ENCODE assay signal across 17 cellular contexts in the genomic region with DNA sequence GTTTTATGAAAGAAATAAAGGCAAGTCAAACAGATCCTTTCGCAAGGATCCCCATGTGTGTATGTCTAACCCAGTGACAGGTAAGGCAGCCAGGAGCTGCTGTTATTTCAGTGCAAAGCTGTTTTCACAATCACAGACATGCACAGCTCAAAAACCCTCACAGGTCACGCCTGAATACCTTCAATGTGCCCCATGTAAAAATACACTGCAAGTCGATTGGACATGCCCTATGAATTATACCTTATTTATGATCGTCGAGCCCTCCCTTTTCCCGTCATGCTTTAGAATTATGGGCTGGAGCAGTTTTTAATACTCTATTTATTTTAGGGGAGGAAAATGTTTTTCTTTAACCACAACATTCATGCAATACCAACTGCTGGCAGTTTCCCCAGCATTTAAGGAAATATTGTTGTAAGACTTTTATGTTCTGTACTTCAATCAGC.
DNase-seq lines count a peak whose midpoint lies in the region; ATAC-seq and FAIRE-seq lines count a peak whose summit lies in the region.
"Had no signal": no experiment of that assay in that cellular context is flagged by ENCODE, and none has a peak within 500 bp of the region (broad histone marks: within the 10 kb centered on the region; RNA-seq: fewer than 3 reads in every experiment).

No MANE protein-coding gene starts in this region.

- ATAC-seq in HG03045 (IDR thresholded peaks at IDR 0.05; ENCODE audit: unreplicated experiment) (no peak), GM21717 (IDR thresholded peaks at IDR 0.05; ENCODE audit: unreplicated experiment) (no peak)
- ATAC-seq: T-cell had no signal

- no peak overlapping the region for H3K27ac Mint-ChIP-seq in activated T-cell treated with anti-CD3 and anti-CD28 coated beads, Interleukin-2, amount 50 U/mL, for 24 hours
- H3K27ac Mint-ChIP-seq: T-cell had no signal

- no peaks in the 10 kb centered on the region for H3K9me3 ChIP-seq in mucosa of stomach (ENCODE audit: control insufficient read depth, low read length)

- DNase-seq in DMS153 (lab: John Stamatoyannopoulos, UW) = peak; percentile 58
- DNase-seq in NCI-H526 (lab: John Stamatoyannopoulos, UW) = peak; percentile 11 to 31
- no peak for DNase-seq in HuH-7 (ENCODE audit: low spot score)
- DNase-seq in activated T-cell treated with anti-CD3 and anti-CD28 coated beads, Interleukin-2, amount 50 U/mL, for 24 hours = no peak
- DNase-seq: activated CD4-positive, CD25-positive, alpha-beta regulatory T cell treated with anti-CD3 and anti-CD28 coated beads, Interleukin-2, amount 50 U/mL, for 72 hours; activated T-cell treated with anti-CD3 and anti-CD28 coated beads for 4 hours; GM23248; NCI-H524 treated with DMSO at 0.1 percent for 48 hours; nucleus accumbens; RPMI8226; spleen; T-cell had no signal

- H3K4me1 ChIP-seq in mucosa of stomach (ENCODE audit: control insufficient read depth, insufficient read depth, low read length) = peaks cover 39% of the 10 kb centered on the region
- H3K4me1 ChIP-seq: spleen had no signal

- peak overlapping the region; percentile 64 for H3K9ac ChIP-seq in mucosa of stomach (ENCODE audit: low read length)
- H3K9ac ChIP-seq: GM23248 had no signal

- peak overlapping the region; percentile 27 for H3K4me3 ChIP-seq in mucosa of stomach (ENCODE audit: low read length)
- H3K4me3 ChIP-seq: GM23248, spleen had no signal

- no peaks in the 10 kb centered on the region for H3K27me3 Mint-ChIP-seq in activated T-cell treated with anti-CD3 and anti-CD28 coated beads, Interleukin-2, amount 50 U/mL, for 24 hours
- H3K27me3 Mint-ChIP-seq: T-cell had no signal

- H3K36me3 Mint-ChIP-seq in activated T-cell treated with anti-CD3 and anti-CD28 coated beads, Interleukin-2, amount 50 U/mL, for 24 hours (ENCODE audit: low read depth) = peaks cover 2% of the 10 kb centered on the region

- peak; percentile 23 for FAIRE-seq in endometrium (lab: Jason Lieb, UNC)
- FAIRE-seq: colon had no signal

- H3K4me3 Mint-ChIP-seq in activated T-cell treated with anti-CD3 and anti-CD28 coated beads, Interleukin-2, amount 50 U/mL, for 24 hours = no peak overlapping the region
- H3K4me3 Mint-ChIP-seq: T-cell had no signal

- peaks cover 11% of the 10 kb centered on the region for H3K9me3 Mint-ChIP-seq in activated T-cell treated with anti-CD3 and anti-CD28 coated beads, Interleukin-2, amount 50 U/mL, for 24 hours

- no peaks in the 10 kb centered on the region for H3K27me3 ChIP-seq in mucosa of stomach (ENCODE audit: control insufficient read depth, insufficient read depth, low read length)
- H3K27me3 ChIP-seq: spleen had no signal

- H3K4me1 Mint-ChIP-seq in activated T-cell treated with anti-CD3 and anti-CD28 coated beads, Interleukin-2, amount 50 U/mL, for 24 hours (ENCODE audit: low read depth) = no peaks in the 10 kb centered on the region
- H3K4me1 Mint-ChIP-seq: T-cell had no signal

- no peaks in the 10 kb centered on the region for H3K36me3 ChIP-seq in mucosa of stomach (ENCODE audit: control insufficient read depth, insufficient read depth, low read length)
- H3K36me3 ChIP-seq: spleen had no signal

Comparison
In these comparisons a context has a peak if more than half of its experiments do, and no peak if none do; other contexts are left out.
1. DNase-seq: peak in DMS153 (single experiment) and NCI-H526 (2 of 2); none in HuH-7 (single experiment) and activated T-cell treated with anti-CD3 and anti-CD28 coated beads, Interleukin-2, amount 50 U/mL, for 24 hours (single experiment).